31 cellular contexts compared by ENCODE assay signal in genomic region chr1:234591131-234591530, GRCh38.
"Had no signal": no experiment of that assay in that cellular context is flagged by ENCODE, and none has a peak within 500 bp of the region (broad histone marks: within the 10 kb centered on the region; RNA-seq: fewer than 3 reads in every experiment).

No MANE protein-coding gene starts in this region.

- DNase-seq: activated CD4-positive, alpha-beta memory T cell treated with anti-CD3 and anti-CD28 coated beads, Interleukin-2, amount 10 ng/mL, durations not matched to agents 7 days and 5 days; activated CD4-positive, alpha-beta T cell treated with anti-CD3 and anti-CD28 coated beads for 1 hour; activated CD4-positive, alpha-beta T cell treated with anti-CD3 and anti-CD28 coated beads for 36 hours; activated CD4-positive, alpha-beta T cell treated with anti-CD3 and anti-CD28 coated beads for 48 hours; activated CD4-positive, alpha-beta T cell treated with anti-CD3 and anti-CD28 coated beads, Interleukin-2, amount 10 ng/mL, durations not matched to agents 7 days and 5 days; activated CD4-positive, alpha-beta T cell treated with anti-CD3 and anti-CD28 coated beads, Interleukin-2, amount 50 U/mL, for 48 hours; activated CD4-positive, CD25-positive, alpha-beta regulatory T cell; activated CD8-positive, alpha-beta memory T cell treated with anti-CD3 and anti-CD28 coated beads for 24 hours; activated CD8-positive, alpha-beta memory T cell treated with anti-CD3 and anti-CD28 coated beads, Interleukin-2, amount 10 ng/mL, durations not matched to agents 7 days and 5 days; activated CD8-positive, alpha-beta memory T cell treated with anti-CD3 and anti-CD28 coated beads, Interleukin-2, amount 50 U/mL, for 48 hours; activated CD8-positive, alpha-beta T cell treated with anti-CD3 and anti-CD28 coated beads, Interleukin-2, amount 10 ng/mL, durations not matched to agents 7 days and 5 days; activated effector memory CD4-positive, alpha-beta T cell treated with Interleukin-2 at 50 U/mL for 16 hours; activated gamma-delta T cell; activated naive CD4-positive, alpha-beta T cell treated with anti-CD3 and anti-CD28 coated beads, Interleukin-2, amount 10 ng/mL, durations not matched to agents 7 days and 5 days; activated naive CD4-positive, alpha-beta T cell treated with Interleukin-2 at 50 U/mL for 16 hours; activated naive CD8-positive, alpha-beta T cell treated with anti-CD3 and anti-CD28 coated beads, Interleukin-2, amount 10 ng/mL, durations not matched to agents 7 days and 5 days; activated naive CD8-positive, alpha-beta T cell treated with anti-CD3 and anti-CD28 coated beads, Interleukin-2, amount 50 U/mL, for 24 hours; activated T-cell treated with anti-CD3 and anti-CD28 coated beads, Interleukin-2, amount 50 U/mL, for 24 hours; activated T-cell treated with anti-CD3 and anti-CD28 coated beads, Interleukin-2, amount 50 U/mL, for 48 hours; amygdala; anterior cingulate cortex; body of pancreas; brain microvascular endothelial cell; central memory CD4-positive, alpha-beta T cell; SW 1271; T-helper 1 cell; T-helper 2 cell; T-helper 9 cell; WERI-Rb-1 had no signal

- H3K27me3 ChIP-seq: ascending aorta, body of pancreas, brain microvascular endothelial cell, breast epithelium had no signal

- H3K27ac ChIP-seq: body of pancreas, brain microvascular endothelial cell, WERI-Rb-1 had no signal

- H3K4me3 ChIP-seq: ascending aorta, body of pancreas, breast epithelium had no signal

- H3K9me3 ChIP-seq: ascending aorta, body of pancreas, breast epithelium had no signal

- H3K4me1 ChIP-seq: body of pancreas had no signal

- H3K36me3 ChIP-seq: ascending aorta, brain microvascular endothelial cell, breast epithelium, WERI-Rb-1 had no signal
